ENCODE assay signal across 34 cellular contexts in genomic region chr4:146477054-146477453, GRCh38. TPM values are rescaled to one million over a fixed set of nuclear protein-coding genes. Genes with fewer than 3 reads are reported as not detected.
DNase-seq lines count a peak whose midpoint lies in the region; ATAC-seq, FAIRE-seq and TF ChIP-seq lines count a peak whose summit lies in the region.
"Had no signal": no experiment of that assay in that cellular context is flagged by ENCODE, and none has a peak within 500 bp of the region (broad histone marks: within the 10 kb centered on the region; RNA-seq: fewer than 3 reads in every experiment).

No MANE protein-coding gene starts in this region.

- no peak overlapping the region for H3K4me3 ChIP-seq in WERI-Rb-1 (ENCODE audit: low read depth, low read length)
- H3K4me3 ChIP-seq: left ventricle myocardium inferior, sigmoid colon, stomach had no signal

- no peaks in the 10 kb centered on the region for H3K4me1 Mint-ChIP-seq in MCF 10A (ENCODE audit: insufficient read depth, unreplicated experiment)

- H3K9me3 ChIP-seq in WERI-Rb-1 (ENCODE audit: severe bottlenecking), result no peaks in the 10 kb centered on the region

- peaks cover 5% of the 10 kb centered on the region for H3K9me3 Mint-ChIP-seq in MCF 10A (ENCODE audit: unreplicated experiment)

- no TSS peak for BruUV-seq in MCF 10A (replicated peaks; lab: Mats Ljungman, UMichigan)

- H3K27ac Mint-ChIP-seq in MCF 10A (ENCODE audit: low read depth, unreplicated experiment), result no peak overlapping the region
- H3K27ac Mint-ChIP-seq: activated CD4-positive, alpha-beta T cell treated with anti-CD3 and anti-CD28 coated beads for 36 hours; activated naive CD4-positive, alpha-beta T cell treated with anti-CD3 and anti-CD28 coated beads, Interleukin-2, amount 50 U/mL, for 24 hours; CD4-positive, CD25-positive, alpha-beta regulatory T cell; dendritic cell treated with granulocyte-macrophage colony-stimulating factor and Interleukin-4, amounts not matched to agents 40 ng/mL and 50 ng/mL, for 4 days; endodermal cell; T-helper 2 cell treated with Interferon-gamma antibody and Interleukin-4, amounts not matched to agents 5 μg/mL and 100 μg/mL, for 36 hours had no signal

- no peaks in the 10 kb centered on the region for H3K36me3 ChIP-seq in WERI-Rb-1
- H3K36me3 ChIP-seq: left ventricle myocardium inferior, sigmoid colon had no signal

- no peak for ATAC-seq in HG02798 (IDR thresholded peaks at IDR 0.05; ENCODE audit: poor library complexity, unreplicated experiment)
- ATAC-seq: activated CD4-positive, alpha-beta T cell treated with anti-CD3 and anti-CD28 coated beads for 36 hours had no signal

- H3K27me3 ChIP-seq in WERI-Rb-1 (ENCODE audit: insufficient read depth, low read depth, severe bottlenecking), result no peaks in the 10 kb centered on the region
- H3K27me3 ChIP-seq: sigmoid colon, stomach had no signal

- CTCF ChIA-PET in MCF 10A (lab: Yijun Ruan, JAX), result interaction anchor here (0.6 kb wide), 1 partner anchor 133 kb away, joined by 3 read pairs; no protein-coding TSS in a partner anchor

- intact Hi-C loops in posterior cingulate gyrus (cut with DNase I) (no loop called here), MCF 10A (cut with micrococcal nuclease) (no loop called here)

- FAIRE-seq in endometrium (lab: Jason Lieb, UNC) (peak; percentile 78), islet of Langerhans (lab: Jason Lieb, UNC) (peak; percentile 51)
- FAIRE-seq: A204.1, H1, keratinocyte, RCC 7860, urothelium cell line had no signal

- no peak overlapping the region for H3K4me3 Mint-ChIP-seq in MCF 10A (ENCODE audit: unreplicated experiment)
- H3K4me3 Mint-ChIP-seq: activated CD4-positive, alpha-beta T cell treated with anti-CD3 and anti-CD28 coated beads for 36 hours; activated naive CD4-positive, alpha-beta T cell treated with anti-CD3 and anti-CD28 coated beads, Interleukin-2, amount 50 U/mL, for 24 hours; CD4-positive, CD25-positive, alpha-beta regulatory T cell; dendritic cell treated with granulocyte-macrophage colony-stimulating factor and Interleukin-4, amounts not matched to agents 40 ng/mL and 50 ng/mL, for 4 days; endodermal cell; T-helper 2 cell treated with Interferon-gamma antibody and Interleukin-4, amounts not matched to agents 5 μg/mL and 100 μg/mL, for 36 hours had no signal

- DNase-seq in EH (ENCODE audit: low read depth) (peak; percentile 31), WERI-Rb-1 (no peak), posterior cingulate gyrus (no peak), MCF 10A (ENCODE audit: unreplicated experiment) (no peak), SKM-1 treated with dmso at 0.1 percent for 144 hours (lab: John Stamatoyannopoulos, UW; ENCODE audit: unreplicated experiment) (no peak)
- DNase-seq: activated CD4-positive, alpha-beta T cell treated with anti-CD3 and anti-CD28 coated beads for 36 hours; activated T-cell treated with anti-CD3 and anti-CD28 coated beads for 4 hours; AML-193; Calu3; CD4-positive, CD25-positive, alpha-beta regulatory T cell; central memory CD4-positive, alpha-beta T cell; DMS79 treated with DMSO at 0.1 percent for 48 hours; endodermal cell; KG1; left ventricle myocardium inferior; NCI-H1436; NCI-H2107; NCI-H446 treated with DMSO at 0.1 percent for 48 hours; NCI-H774; SHP77 treated with DMSO at 0.1 percent for 48 hours; sigmoid colon; stimulated activated CD4-positive, alpha-beta T cell treated with anti-CD3 and anti-CD28 coated beads, Interleukin-4, amount 100 ng/mL, for 1 hour; stomach had no signal

- H3K36me3 Mint-ChIP-seq in MCF 10A (ENCODE audit: insufficient read depth, unreplicated experiment), result no peaks in the 10 kb centered on the region

- POLR2A ChIA-PET in MCF 10A (lab: Yijun Ruan, JAX), result interaction anchor here (0.6 to 0.9 kb wide), 4 partner anchors 15 to 429 kb away, joined by 3 to 4 read pairs (median 3); no protein-coding TSS in a partner anchor

- TF ChIP-seq CTCF in WERI-Rb-1 (IDR thresholded peaks at IDR 0.05; ENCODE audit: low read depth, low read length) (no peak), MCF 10A (IDR thresholded peaks at IDR 0.05; ENCODE audit: unreplicated experiment) (no peak)

- no peaks in the 10 kb centered on the region for H3K27me3 Mint-ChIP-seq in MCF 10A (ENCODE audit: insufficient read depth, unreplicated experiment)
- H3K27me3 Mint-ChIP-seq: activated CD4-positive, alpha-beta T cell treated with anti-CD3 and anti-CD28 coated beads for 36 hours; activated naive CD4-positive, alpha-beta T cell treated with anti-CD3 and anti-CD28 coated beads, Interleukin-2, amount 50 U/mL, for 24 hours; CD4-positive, CD25-positive, alpha-beta regulatory T cell; dendritic cell treated with granulocyte-macrophage colony-stimulating factor and Interleukin-4, amounts not matched to agents 40 ng/mL and 50 ng/mL, for 4 days had no signal

- H3K27ac ChIP-seq in WERI-Rb-1, result peak overlapping the region; percentile 72
- H3K27ac ChIP-seq: left ventricle myocardium inferior, sigmoid colon, stomach had no signal

RNA-seq across cellular contexts. Expression of gene SLC10A7, which starts 44.7 kb away (rescaled TPM):
- total RNA-seq in MCF 10A (2022), result 23.0 and 27.4 TPM in 2 replicates
